8 cellular contexts compared by ENCODE assay signal in genomic region chr12:102010265-102010994, GRCh38.
DNase-seq lines count a peak whose midpoint lies in the region; ATAC-seq and TF ChIP-seq lines count a peak whose summit lies in the region.

No MANE protein-coding gene starts in this region.

- no peaks in the 10 kb centered on the region for H3K9me2 ChIP-seq in SU-DHL-6 (replicated peaks; ENCODE audit: insufficient read depth, low read length)

- H3K36me3 ChIP-seq in GM06990 (ENCODE audit: control insufficient read depth, insufficient read depth, low read length) (peaks cover 2% of the 10 kb centered on the region), SU-DHL-6 (ENCODE audit: low read length) (no peaks in the 10 kb centered on the region)

- H3K4me2 ChIP-seq in SU-DHL-6 (ENCODE audit: low read depth, low read length, poor library complexity, severe bottlenecking) = peak overlapping the region; percentile 54

- peaks cover 5% of the 10 kb centered on the region; the same call in 1 of the 2 replicates for H3F3A ChIP-seq in SU-DHL-6 (ENCODE audit: insufficient read depth)

- H2AFZ ChIP-seq in SU-DHL-6 (ENCODE audit: low read depth, low read length, severe bottlenecking) = peak overlapping the region; percentile 57

- DNase-seq in GM06990 (ENCODE audit: extremely low read depth, insufficient read length) = peak; percentile 67
- DNase-seq in DMS79 (lab: John Stamatoyannopoulos, UW) = no peak
- no peak for DNase-seq in NCI-H1092 (lab: John Stamatoyannopoulos, UW)
- DNase-seq in AG08395 (ENCODE audit: low spot score) = no peak
- DNase-seq in retina = no peak

- H3K9ac ChIP-seq in SU-DHL-6 (ENCODE audit: low read length) = peak overlapping the region; percentile 9

- ATAC-seq in GM19438 (IDR thresholded peaks at IDR 0.05; ENCODE audit: low read depth, unreplicated experiment) (peak; percentile 97), HG03108 (IDR thresholded peaks at IDR 0.05; ENCODE audit: unreplicated experiment) (peak; percentile 92)

- H4K20me1 ChIP-seq in SU-DHL-6 (ENCODE audit: low read depth, low read length) = no peaks in the 10 kb centered on the region

- H3K27me3 ChIP-seq in GM06990 (replicated peaks; ENCODE audit: control insufficient read depth, insufficient read depth, low read length) (no peaks in the 10 kb centered on the region), SU-DHL-6 (ENCODE audit: low read length) (no peaks in the 10 kb centered on the region)

- H3K9me3 ChIP-seq in SU-DHL-6 (ENCODE audit: insufficient read depth, low read length) = no peaks in the 10 kb centered on the region

- H3K79me2 ChIP-seq in SU-DHL-6 (ENCODE audit: insufficient read depth, low read length) = no peaks in the 10 kb centered on the region

- H3K4me3 ChIP-seq in GM06990 (replicated peaks; ENCODE audit: low read depth, low read length) (peak overlapping the region; percentile 37), SU-DHL-6 (ENCODE audit: insufficient read depth, low read length, poor library complexity, severe bottlenecking) (peak overlapping the region; percentile 2)

- TF ChIP-seq CTCF in GM06990 (IDR thresholded peaks at IDR 0.05; ENCODE audit: insufficient read depth, low read length, poor library complexity, severe bottlenecking) (no peak), SU-DHL-6 (IDR thresholded peaks at IDR 0.05; ENCODE audit: insufficient read depth, low read length, poor library complexity, severe bottlenecking) (no peak)

- H3K27ac ChIP-seq in SU-DHL-6 (ENCODE audit: low read depth, low read length) = peak overlapping the region; percentile 56
